ENCODE assay signal across 21 cellular contexts in the genomic region with DNA sequence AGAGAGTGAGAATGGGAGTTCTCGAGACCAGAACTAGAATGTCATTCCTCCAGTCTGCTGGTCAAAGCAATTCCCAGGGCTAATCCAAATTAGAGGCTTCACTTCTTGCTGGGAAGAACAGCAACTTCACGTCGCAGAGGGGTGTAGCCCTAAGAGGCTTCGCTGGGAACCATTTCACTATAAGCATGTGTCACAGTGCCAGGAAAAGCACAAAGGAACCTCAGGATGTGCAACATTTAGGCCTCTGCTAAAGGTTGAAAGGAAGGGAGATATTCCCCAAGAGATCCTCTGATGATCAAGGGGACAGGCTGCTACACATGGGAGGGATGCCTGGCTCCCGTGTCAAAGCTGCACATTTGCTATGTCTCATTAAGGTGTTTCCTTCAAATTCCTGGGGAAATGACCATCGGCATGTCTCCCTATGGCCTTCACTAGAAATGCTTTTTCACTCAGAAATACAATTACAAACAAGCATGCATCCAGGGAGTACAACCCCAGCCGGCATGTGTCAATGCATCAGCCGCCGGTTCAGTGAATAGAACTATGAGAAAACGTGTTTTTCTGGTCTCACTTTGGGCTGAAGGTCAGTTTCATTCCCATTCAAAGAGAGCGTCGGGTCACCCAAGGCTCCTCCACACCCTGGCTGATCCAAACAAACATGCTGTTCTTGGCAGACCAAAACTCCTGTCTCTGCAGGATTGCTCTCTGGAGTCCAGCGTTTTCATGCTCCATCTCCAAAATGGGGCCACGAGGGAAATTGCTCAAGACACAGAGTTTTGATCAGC. TPM values are rescaled to one million over a fixed set of nuclear protein-coding genes. Genes with fewer than 3 reads are reported as not detected.
DNase-seq lines count a peak whose midpoint lies in the region; ATAC-seq, FAIRE-seq and TF ChIP-seq lines count a peak whose summit lies in the region.
"Had no signal": no experiment of that assay in that cellular context is flagged by ENCODE, and none has a peak within 500 bp of the region (broad histone marks: within the 10 kb centered on the region; RNA-seq: fewer than 3 reads in every experiment).

No MANE protein-coding gene starts in this region.

- H3K4me1 ChIP-seq in adipocyte (ENCODE audit: control insufficient read depth, insufficient read depth, low read length) (peaks cover 26% of the 10 kb centered on the region), heart right ventricle (peaks cover 0 to 29% (median 0%) of the 10 kb centered on the region in 9 donors), tibial artery (no peaks in the 10 kb centered on the region)
- H3K4me1 ChIP-seq: A549 had no signal

- DNase-seq in adipocyte (ENCODE audit: low read depth) (no peak), heart right ventricle (no peak), sciatic nerve (ENCODE audit: low spot score) (no peak), tibial artery (peak; percentile 73 to 77), iPS-NIHi11 (ENCODE audit: low spot score) (no peak), GM12892 (ENCODE audit: insufficient read length) (no peak), NOMO-1 (lab: John Stamatoyannopoulos, UW; ENCODE audit: unreplicated experiment in 2 of 2) (no peak)
- DNase-seq: DMS79, KBM-7, NCI-H1048, NCI-H146, NCI-H446, NCI-H748 treated with DMSO at 0.1 percent for 48 hours, SHP77 treated with DMSO at 0.1 percent for 48 hours had no signal

- H3K27me3 ChIP-seq in adipocyte (replicated peaks; ENCODE audit: control insufficient read depth, insufficient read depth, low read length) (peaks cover 6% of the 10 kb centered on the region), heart right ventricle (peaks cover 0 to 3% (median 0%) of the 10 kb centered on the region in 7 donors), tibial artery (no peaks in the 10 kb centered on the region)

- no peak for TF ChIP-seq POLR2A in GM12892 (IDR thresholded peaks at IDR 0.05; ENCODE audit: low read depth, low read length)

- ATAC-seq in heart right ventricle, result peak; percentile 30 to 86 (median 64)
- peak; percentile 95 for ATAC-seq in sciatic nerve
- no peak for ATAC-seq in HG03469 (IDR thresholded peaks at IDR 0.05; ENCODE audit: unreplicated experiment)
- ATAC-seq: A549, Panc1 had no signal

- 61 to 72% methylated on average over 14 of the region's 14 CpGs for WGBS in heart right ventricle, 2 donors

- H3K36me3 ChIP-seq in adipocyte (ENCODE audit: control insufficient read depth, insufficient read depth, low read length, severe bottlenecking), result no peaks in the 10 kb centered on the region
- H3K36me3 ChIP-seq in heart right ventricle, result no peaks in the 10 kb centered on the region
- no peaks in the 10 kb centered on the region for H3K36me3 ChIP-seq in tibial artery

- peak overlapping the region in 3 of 10 donors; percentile 7 to 48 (median 33) for H3K27ac ChIP-seq in heart right ventricle
- H3K27ac ChIP-seq in tibial artery, result no peak overlapping the region
- H3K27ac ChIP-seq: A549, C4-2B had no signal

- TF ChIP-seq CTCF in heart right ventricle (IDR thresholded peaks at IDR 0.05) (no peak), tibial artery (IDR thresholded peaks at IDR 0.05) (no peak)

- intact Hi-C loops in heart right ventricle (cut with DNase I) (loop anchor here in 1 of 10 donors (10.0 kb wide), 1 partner anchor 60 kb away; no protein-coding TSS in a partner anchor), sciatic nerve (cut with DNase I) (no loop called here), tibial artery (cut with DNase I; ENCODE audit: low total_unique reads) (no loop called here)

- H3K9ac ChIP-seq in adipocyte (ENCODE audit: low read length), result peak overlapping the region; percentile 17

- H3K9me3 ChIP-seq in adipocyte (ENCODE audit: control insufficient read depth, low read length), result no peaks in the 10 kb centered on the region
- H3K9me3 ChIP-seq in heart right ventricle, result peaks cover 0 to 3% (median 0%) of the 10 kb centered on the region in 11 donors
- H3K9me3 ChIP-seq in tibial artery, result no peaks in the 10 kb centered on the region

- no peak for FAIRE-seq in GM12892 (lab: Jason Lieb, UNC)
- FAIRE-seq: A549, G401.6, GM12891, H1 had no signal

- H3K4me3 ChIP-seq in adipocyte (ENCODE audit: low read length), result no peak overlapping the region
- no peak overlapping the region for H3K4me3 ChIP-seq in heart right ventricle
- H3K4me3 ChIP-seq in tibial artery, result no peak overlapping the region
- H3K4me3 ChIP-seq: A549 had no signal

RNA-seq across cellular contexts. Expression of a gene that starts 35.7 kb away (rescaled TPM):
- total RNA-seq in heart right ventricle (10 to 100 TPM in 2 of 10 donors, 1 to 10 TPM in 8; 4.5 to 12.9 (median 6.5) TPM), sciatic nerve (15.9 TPM)
- 10 to 100 TPM in 1 of 2 donors, 1 to 10 TPM in 1; 6.6 to 21.3 TPM for polyA plus RNA-seq in heart right ventricle
- polyA plus RNA-seq in GM12892 (2012; ENCODE audit: missing spikeins), result 23.7 TPM

RNA-seq across cellular contexts. Expression of a gene that starts 47.1 kb away (rescaled TPM):
- total RNA-seq in heart right ventricle (10 to 100 TPM; 20.6 to 42.7 (median 28.8) TPM), sciatic nerve (15.7 TPM)
- polyA plus RNA-seq in heart right ventricle, result 10 to 100 TPM in 1 of 2 donors, 1 to 10 TPM in 1; 8.6 to 10.0 TPM
- 6.3 TPM for polyA plus RNA-seq in GM12892 (2012; ENCODE audit: missing spikeins)

Comparison
In these comparisons a context has a peak if more than half of its experiments do, and no peak if none do; other contexts are left out.
1. DNase-seq: peak in tibial artery (2 of 2); none in adipocyte (single experiment), heart right ventricle (0 of 2), sciatic nerve (single experiment), iPS-NIHi11 (single experiment), GM12892 (single experiment) and NOMO-1 (0 of 2).